In genomic region chr1:43552813-43553212, GRCh38 we compare ENCODE assay signal across 11 cellular contexts. TPM values are rescaled to one million over a fixed set of nuclear protein-coding genes. Genes with fewer than 3 reads are reported as not detected.
A peak's percentile ranks its signal among the peaks of the same experiment; 100 is the strongest.
DNase-seq lines count a peak whose midpoint lies in the region; ATAC-seq and TF ChIP-seq lines count a peak whose summit lies in the region.
"Had no signal": no experiment of that assay in that cellular context is flagged by ENCODE, and none has a peak within 500 bp of the region (broad histone marks: within the 10 kb centered on the region; RNA-seq: fewer than 3 reads in every experiment).

No MANE protein-coding gene starts in this region.

- peak; percentile 66 for ATAC-seq in omental fat pad (ENCODE audit: low FRiP score)
- ATAC-seq: GM12878; naive thymus-derived CD8-positive, alpha-beta T cell had no signal

- no peak overlapping the region for H4K8ac ChIP-seq in mesendoderm (ENCODE audit: low read depth, low read length)

- H3K4me3 ChIP-seq in mesendoderm (ENCODE audit: low read length), result no peak overlapping the region
- H3K4me3 ChIP-seq in WERI-Rb-1 (ENCODE audit: low read depth, low read length), result no peak overlapping the region
- H3K4me3 ChIP-seq: BLaER1 treated with 17β-estradiol and CSF1 and Interleukin-3, amounts not matched to agents 10 nM and 100 nM; GM12878 had no signal

- no peak overlapping the region for H3K9ac ChIP-seq in mesendoderm (ENCODE audit: low read length)
- H3K9ac ChIP-seq: BLaER1 treated with 17β-estradiol and CSF1 and Interleukin-3, amounts not matched to agents 10 nM and 100 nM had no signal

- H2AK5ac ChIP-seq in mesendoderm (ENCODE audit: low read length), result no peak overlapping the region

- no peak overlapping the region for H3K4ac ChIP-seq in mesendoderm (ENCODE audit: low read depth, low read length)

- H3K36me3 ChIP-seq in mesendoderm (ENCODE audit: control insufficient read depth, insufficient read depth, low read length) (peaks cover 2% of the 10 kb centered on the region), WERI-Rb-1 (peaks cover 56% of the 10 kb centered on the region)

- H2BK120ac ChIP-seq in mesendoderm (ENCODE audit: low read depth, low read length), result no peak overlapping the region

- TF ChIP-seq CTCF in omental fat pad (IDR thresholded peaks at IDR 0.05) (no peak), WERI-Rb-1 (IDR thresholded peaks at IDR 0.05; ENCODE audit: low read depth, low read length) (no peak)

- H3K27ac ChIP-seq in mesendoderm (ENCODE audit: low read depth, low read length), result no peak overlapping the region
- no peak overlapping the region for H3K27ac ChIP-seq in WERI-Rb-1
- H3K27ac ChIP-seq: BLaER1 treated with 17β-estradiol and CSF1 and Interleukin-3, amounts not matched to agents 10 nM and 100 nM had no signal

- intact Hi-C loops in head of caudate nucleus (cut with DNase I), result no loop called here

- no peak overlapping the region for H2BK15ac ChIP-seq in mesendoderm (replicated peaks; ENCODE audit: low read depth)

- peaks cover 20% of the 10 kb centered on the region for H3K79me2 ChIP-seq in mesendoderm (ENCODE audit: control insufficient read depth, insufficient read depth, low read length)

- H3K4me2 ChIP-seq in mesendoderm (ENCODE audit: low read length), result no peak overlapping the region
- H3K4me2 ChIP-seq: BLaER1 treated with 17β-estradiol and CSF1 and Interleukin-3, amounts not matched to agents 10 nM and 100 nM had no signal

- H3K56ac ChIP-seq in mesendoderm (ENCODE audit: low read length), result no peak overlapping the region

- H3K23ac ChIP-seq in mesendoderm (ENCODE audit: low read length), result no peak overlapping the region

- WGBS in mesendoderm (ENCODE audit: extremely low coverage, insufficient coverage, low lambda C conversion rate), result no CpG with 5 or more reads among the region's 6 CpGs

- no peaks in the 10 kb centered on the region for H3K27me3 ChIP-seq in mesendoderm (ENCODE audit: insufficient read depth, low read length, poor library complexity)
- no peaks in the 10 kb centered on the region for H3K27me3 ChIP-seq in WERI-Rb-1 (ENCODE audit: insufficient read depth, low read depth, severe bottlenecking)
- H3K27me3 ChIP-seq: BLaER1 treated with 17β-estradiol and CSF1 and Interleukin-3, amounts not matched to agents 10 nM and 100 nM had no signal

- peaks cover 6% of the 10 kb centered on the region for H3K4me1 ChIP-seq in mesendoderm (ENCODE audit: control insufficient read depth, low read depth, low read length)

- no peak overlapping the region for H4K5ac ChIP-seq in mesendoderm (ENCODE audit: low read length)

- H3K18ac ChIP-seq in mesendoderm (ENCODE audit: low read length), result no peak overlapping the region

- H2BK5ac ChIP-seq in mesendoderm (ENCODE audit: low read length), result no peak overlapping the region

- DNase-seq in AG08396 (ENCODE audit: low spot score) (peak; percentile 70), NCI-H69 (lab: John Stamatoyannopoulos, UW) (peak; percentile 3), head of caudate nucleus (peak; percentile 65 to 95 (median 88)), omental fat pad (ENCODE audit: low spot score) (no peak), mesendoderm (no peak), WERI-Rb-1 (no peak), T-helper 9 cell (no peak), DMS79 treated with DMSO at 0.1 percent for 48 hours (lab: John Stamatoyannopoulos, UW) (no peak)
- DNase-seq: naive thymus-derived CD8-positive, alpha-beta T cell had no signal

- H3K79me1 ChIP-seq in mesendoderm (ENCODE audit: low read length), result peaks cover 17% of the 10 kb centered on the region

- H3K9me3 ChIP-seq in WERI-Rb-1 (ENCODE audit: severe bottlenecking), result no peaks in the 10 kb centered on the region
- H3K9me3 ChIP-seq: BLaER1 treated with 17β-estradiol and CSF1 and Interleukin-3, amounts not matched to agents 10 nM and 100 nM had no signal

RNA-seq across cellular contexts. Expression of gene PTPRF, which starts 22.1 kb away (rescaled TPM):
- total RNA-seq in omental fat pad, result 100 to 1,000 TPM in 3 of 4 donors, 10 to 100 TPM in 1; 79.1 to 176 (median 139) TPM
- 91.9 TPM for polyA plus RNA-seq in mesendoderm (2013, experiment 1 of 2)
- polyA plus RNA-seq in mesendoderm (2013, experiment 2 of 2), result 92.8 TPM
- polyA plus RNA-seq: naive thymus-derived CD8-positive, alpha-beta T cell had no signal

Comparison
In these comparisons a context has a peak if more than half of its experiments do, and no peak if none do; other contexts are left out.
1. DNase-seq: peak in AG08396 (single experiment), NCI-H69 (single experiment) and head of caudate nucleus (42 of 42); none in omental fat pad (single experiment), mesendoderm (single experiment), WERI-Rb-1 (single experiment), T-helper 9 cell (single experiment) and DMS79 treated with DMSO at 0.1 percent for 48 hours (single experiment).